In genomic region chr2:169089182-169089581, GRCh38 we compare ENCODE assay signal across 1 cellular context.
TF ChIP-seq lines count a peak whose summit lies in the region.

No MANE protein-coding gene starts in this region.

TF ChIP-seq in WTC11, 78 proteins besides CTCF, POLR2A, EP300 and RAD21 (continued from another document):
- TF ChIP-seq ZNF281 (CRISPR knock-in tag; IDR thresholded peaks at IDR 0.05), result no peak
- no peak for TF ChIP-seq GABPB1 (CRISPR knock-in tag; IDR thresholded peaks at IDR 0.05)
- no peak for TF ChIP-seq ATF2 (CRISPR knock-in tag; IDR thresholded peaks at IDR 0.05; ENCODE audit: borderline replicate concordance, low read depth)
- no peak for TF ChIP-seq CREM (CRISPR knock-in tag; IDR thresholded peaks at IDR 0.05)
- no peak for TF ChIP-seq E2F5 (CRISPR knock-in tag; IDR thresholded peaks at IDR 0.05)
- no peak for TF ChIP-seq HMGXB4 (CRISPR knock-in tag; IDR thresholded peaks at IDR 0.05)
